ENCODE assay signal across 9 cellular contexts in the genomic region with DNA sequence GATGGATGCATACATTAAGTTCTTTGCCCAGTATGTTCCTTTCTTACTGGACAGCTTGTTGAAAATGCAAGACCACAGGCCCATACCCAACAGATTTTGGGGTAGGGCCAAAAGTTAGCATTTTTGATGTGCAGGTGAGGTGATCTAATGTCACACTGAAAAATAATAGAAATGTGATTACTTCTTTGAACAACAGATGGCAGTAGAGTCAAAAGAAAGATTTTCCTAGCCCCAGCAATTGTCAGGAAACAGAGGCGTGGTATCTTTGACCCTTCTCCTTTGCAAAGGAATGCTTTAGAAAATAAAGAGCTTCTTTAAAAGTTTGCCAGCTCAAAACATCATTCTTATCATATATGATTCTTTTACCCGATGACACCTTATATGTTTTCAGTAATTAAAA.
DNase-seq lines count a peak whose midpoint lies in the region; ATAC-seq, FAIRE-seq and TF ChIP-seq lines count a peak whose summit lies in the region.
"Had no signal": no experiment of that assay in that cellular context is flagged by ENCODE, and none has a peak within 500 bp of the region (broad histone marks: within the 10 kb centered on the region; RNA-seq: fewer than 3 reads in every experiment).

No MANE protein-coding gene starts in this region.

- H3K9me3 ChIP-seq in Karpas-422 (ENCODE audit: low read length) (no peaks in the 10 kb centered on the region), small intestine (ENCODE audit: control insufficient read depth, low read depth) (no peaks in the 10 kb centered on the region)
- H3K9me3 ChIP-seq: SJSA1 had no signal

- H3K27me3 ChIP-seq in Karpas-422 (ENCODE audit: low read length) (no peaks in the 10 kb centered on the region), small intestine (ENCODE audit: control insufficient read depth in 2 of 2, insufficient read depth in 2 of 2, low read length in 2 of 2) (no peaks in the 10 kb centered on the region)
- H3K27me3 ChIP-seq: SJSA1 had no signal

- no peak overlapping the region for H2AFZ ChIP-seq in Karpas-422 (ENCODE audit: low read length)

- H3K4me1 ChIP-seq in Karpas-422 (ENCODE audit: low read length) (no peaks in the 10 kb centered on the region), small intestine (ENCODE audit: control insufficient read depth in 2 of 2, insufficient read depth in 1 of 2, low read depth in 1 of 2, low read length in 1 of 2) (no peaks in the 10 kb centered on the region)
- H3K4me1 ChIP-seq: SJSA1 had no signal

- no peak overlapping the region for H3K9ac ChIP-seq in Karpas-422 (ENCODE audit: low read length)

- H4K20me1 ChIP-seq in Karpas-422 (ENCODE audit: insufficient read depth, low read depth, low read length), result no peaks in the 10 kb centered on the region

- no peaks in the 10 kb centered on the region for H3K79me2 ChIP-seq in Karpas-422 (ENCODE audit: low read length)

- H3K27ac ChIP-seq in Karpas-422 (ENCODE audit: low read length) (no peak overlapping the region), small intestine (ENCODE audit: low read depth in 1 of 2, low read length in 1 of 2) (no peak overlapping the region)
- H3K27ac ChIP-seq: SJSA1 had no signal

- FAIRE-seq in small intestine (lab: Jason Lieb, UNC), result no peak

- DNase-seq in DMS153 (lab: John Stamatoyannopoulos, UW), result peak; percentile 29
- DNase-seq in Karpas-422, result peak; percentile 69
- DNase-seq in glomerular visceral epithelial cell (ENCODE audit: extremely low spot score), result peak; percentile 33
- DNase-seq in small intestine, result peak; percentile 36
- no peak for DNase-seq in NCI-H524 treated with DMSO at 0.1 percent for 48 hours (lab: John Stamatoyannopoulos, UW)
- DNase-seq in 8988T, result no peak

- H3K4me3 ChIP-seq in Karpas-422 (ENCODE audit: low read length), result no peak overlapping the region
- H3K4me3 ChIP-seq in small intestine (ENCODE audit: low read depth in 1 of 2, low read length in 2 of 2), result no peak overlapping the region
- H3K4me3 ChIP-seq: SJSA1 had no signal

- H3K36me3 ChIP-seq in Karpas-422 (ENCODE audit: insufficient read depth, low read length) (no peaks in the 10 kb centered on the region), small intestine (ENCODE audit: control insufficient read depth in 2 of 2, insufficient read depth in 2 of 2, low read length in 2 of 2) (no peaks in the 10 kb centered on the region)
- H3K36me3 ChIP-seq: SJSA1 had no signal

- H3K4me2 ChIP-seq in Karpas-422 (ENCODE audit: low read depth, low read length, poor library complexity, severe bottlenecking), result no peak overlapping the region

- 3 to 8% (median 5%) methylated on average over 2 of the region's 2 CpGs for WGBS in small intestine, 3 donors

- ATAC-seq in GM21360 (IDR thresholded peaks at IDR 0.05; ENCODE audit: unreplicated experiment) (peak; percentile 80), SK-N-SH treated with all-trans-retinoic acid at 6 μM for 48 hours (peak; percentile 72)

- H3K9me2 ChIP-seq in Karpas-422 (replicated peaks; ENCODE audit: insufficient read depth, low read length), result no peaks in the 10 kb centered on the region

TF ChIP-seq in SK-N-SH treated with all-trans-retinoic acid at 6 μM for 48 hours, 23 proteins besides CTCF, POLR2A, EP300 and RAD21:
- TF ChIP-seq, protein P1, sequence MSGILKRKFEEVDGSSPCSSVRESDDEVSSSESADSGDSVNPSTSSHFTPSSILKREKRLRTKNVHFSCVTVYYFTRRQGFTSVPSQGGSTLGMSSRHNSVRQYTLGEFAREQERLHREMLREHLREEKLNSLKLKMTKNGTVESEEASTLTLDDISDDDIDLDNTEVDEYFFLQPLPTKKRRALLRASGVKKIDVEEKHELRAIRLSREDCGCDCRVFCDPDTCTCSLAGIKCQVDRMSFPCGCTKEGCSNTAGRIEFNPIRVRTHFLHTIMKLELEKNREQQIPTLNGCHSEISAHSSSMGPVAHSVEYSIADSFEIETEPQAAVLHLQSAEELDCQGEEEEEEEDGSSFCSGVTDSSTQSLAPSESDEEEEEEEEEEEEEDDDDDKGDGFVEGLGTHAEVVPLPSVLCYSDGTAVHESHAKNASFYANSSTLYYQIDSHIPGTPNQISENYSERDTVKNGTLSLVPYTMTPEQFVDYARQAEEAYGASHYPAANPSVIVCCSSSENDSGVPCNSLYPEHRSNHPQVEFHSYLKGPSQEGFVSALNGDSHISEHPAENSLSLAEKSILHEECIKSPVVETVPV (CRISPR knock-in tag; IDR thresholded peaks at IDR 0.05), result no peak
- TF ChIP-seq CSDC2 (CRISPR knock-in tag; IDR thresholded peaks at IDR 0.05) (no peak), ARNTL (CRISPR knock-in tag; IDR thresholded peaks at IDR 0.05; ENCODE audit: borderline replicate concordance, low read depth) (no peak), RARB (CRISPR knock-in tag; IDR thresholded peaks at IDR 0.05) (no peak), ZNF8 (CRISPR knock-in tag; IDR thresholded peaks at IDR 0.05) (no peak), TOX (CRISPR knock-in tag; IDR thresholded peaks at IDR 0.05; ENCODE audit: borderline replicate concordance) (no peak), GLIS3 (CRISPR knock-in tag; IDR thresholded peaks at IDR 0.05) (no peak), SNAI2 (CRISPR knock-in tag; IDR thresholded peaks at IDR 0.05) (no peak), OSR1 (CRISPR knock-in tag; IDR thresholded peaks at IDR 0.05) (no peak), ZNF565 (CRISPR knock-in tag; conservative IDR thresholded peaks at IDR 0.05; ENCODE audit: low read depth) (no peak)
TF ChIP-seq in SK-N-SH treated with all-trans-retinoic acid at 6 μM for 48 hours: peak in this region for 0.

Comparison
In these comparisons a context has a peak if more than half of its experiments do, and no peak if none do; other contexts are left out.
1. DNase-seq: peak in DMS153 (single experiment), Karpas-422 (single experiment), glomerular visceral epithelial cell (single experiment) and small intestine (single experiment); none in NCI-H524 treated with DMSO at 0.1 percent for 48 hours (single experiment) and 8988T (single experiment).